ENCODE assay signal across 30 cellular contexts in the genomic region with DNA sequence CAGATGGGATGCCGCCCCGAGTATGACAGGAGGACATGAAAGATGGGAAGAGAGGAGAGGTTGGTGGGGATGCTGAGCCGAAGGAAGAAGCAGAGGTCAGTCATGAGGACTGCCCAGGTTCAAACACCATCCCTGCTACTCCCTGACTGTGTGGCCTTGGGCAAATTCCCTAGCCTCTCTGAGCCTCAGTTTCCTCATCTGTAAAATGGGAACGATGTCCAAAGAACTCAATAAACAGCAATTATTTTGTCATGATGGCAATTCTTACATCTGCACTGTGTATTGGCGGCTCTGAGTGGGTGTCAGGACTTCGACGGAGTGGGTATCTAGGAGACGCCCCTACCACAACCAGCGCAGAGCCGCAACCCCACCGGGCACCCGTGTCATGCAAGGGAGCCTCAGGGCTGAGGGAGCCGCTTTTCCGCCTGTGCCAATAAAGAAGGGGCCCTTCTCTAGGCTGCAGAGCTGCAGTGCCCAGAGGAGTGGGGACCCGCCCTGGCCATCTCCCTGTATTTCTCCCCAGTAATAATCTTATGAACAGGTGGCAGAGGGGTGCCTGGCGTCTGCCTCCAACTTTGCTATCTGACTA.
"Had no signal": no experiment of that assay in that cellular context is flagged by ENCODE, and none has a peak within 500 bp of the region (broad histone marks: within the 10 kb centered on the region; RNA-seq: fewer than 3 reads in every experiment).

No MANE protein-coding gene starts in this region.

- H3K4me3 ChIP-seq: coronary artery, esophagus muscularis mucosa, gastrocnemius medialis, heart right ventricle had no signal

- H3K27ac ChIP-seq: brain microvascular endothelial cell, coronary artery, esophagus muscularis mucosa, foreskin keratinocyte, gastrocnemius medialis, heart right ventricle had no signal

- H3K4me1 Mint-ChIP-seq: activated CD4-positive, alpha-beta T cell treated with anti-CD3 and anti-CD28 coated beads for 36 hours; activated CD4-positive, alpha-beta T cell treated with anti-CD3 and anti-CD28 coated beads, Interleukin-2, amount 10 ng/mL, durations not matched to agents 24 days and 14 days; activated CD8-positive, alpha-beta memory T cell treated with anti-CD3 and anti-CD28 coated beads, Interleukin-2, amount 10 ng/mL, durations not matched to agents 7 days and 5 days; activated naive CD4-positive, alpha-beta T cell treated with anti-CD3 and anti-CD28 coated beads, Interleukin-2, amount 50 U/mL, for 24 hours; activated naive CD8-positive, alpha-beta T cell treated with anti-CD3 and anti-CD28 coated beads for 36 hours; central memory CD8-positive, alpha-beta T cell; T-helper 17 cell had no signal

- H3K36me3 ChIP-seq: brain microvascular endothelial cell, esophagus muscularis mucosa, gastrocnemius medialis, heart right ventricle had no signal

- H3K27me3 ChIP-seq: brain microvascular endothelial cell, esophagus muscularis mucosa, foreskin keratinocyte, gastrocnemius medialis had no signal

- H3K9me3 Mint-ChIP-seq: activated CD4-positive, alpha-beta memory T cell treated with anti-CD3 and anti-CD28 coated beads for 36 hours; activated CD4-positive, alpha-beta T cell treated with anti-CD3 and anti-CD28 coated beads, Interleukin-2, amount 10 ng/mL, durations not matched to agents 24 days and 14 days; activated naive CD4-positive, alpha-beta T cell treated with anti-CD3 and anti-CD28 coated beads, Interleukin-2, amount 50 U/mL, for 24 hours; activated naive CD8-positive, alpha-beta T cell treated with anti-CD3 and anti-CD28 coated beads for 36 hours; activated T-helper 1 cell treated with anti-CD3 and anti-CD28 coated beads, Interleukin-12 subunit alpha, Interleukin-12 subunit beta, Interleukin-2, Interleukin-4 antibody, amounts not matched to agents 30 ng/mL and 10 ng/mL and 1 ng/mL, durations not matched to agents 14 hours and 24 hours and 36 hours; activated T-helper 2 cell treated with anti-CD3 and anti-CD28 coated beads, Interferon-gamma antibody, Interleukin-2, Interleukin-4, amounts not matched to agents 10 μg/mL and 5 μg/mL and 100 μg/mL, durations not matched to agents 14 hours and 24 hours and 36 hours; central memory CD8-positive, alpha-beta T cell; dendritic cell treated with granulocyte-macrophage colony-stimulating factor and Interleukin-4, amounts not matched to agents 40 ng/mL and 50 ng/mL, for 4 days; effector memory CD8-positive, alpha-beta T cell had no signal

- DNase-seq: activated CD4-positive, alpha-beta memory T cell treated with anti-CD3 and anti-CD28 coated beads for 36 hours; activated CD4-positive, alpha-beta T cell treated with anti-CD3 and anti-CD28 coated beads for 36 hours; activated CD4-positive, alpha-beta T cell treated with anti-CD3 and anti-CD28 coated beads, Interleukin-2, amount 10 ng/mL, durations not matched to agents 24 days and 14 days; activated CD4-positive, CD25-positive, alpha-beta regulatory T cell; activated CD4-positive, CD25-positive, alpha-beta regulatory T cell treated with anti-CD3 and anti-CD28 coated beads, Interleukin-2, amount 50 U/mL, for 72 hours; activated CD8-positive, alpha-beta memory T cell treated with anti-CD3 and anti-CD28 coated beads, Interleukin-2, amount 10 ng/mL, durations not matched to agents 7 days and 5 days; activated CD8-positive, alpha-beta memory T cell treated with anti-CD3 and anti-CD28 coated beads, Interleukin-2, amount 50 U/mL, for 4 hours; activated CD8-positive, alpha-beta T cell treated with anti-CD3 and anti-CD28 coated beads, Interleukin-2, amount 10 ng/mL, durations not matched to agents 7 days and 5 days; activated effector memory CD4-positive, alpha-beta T cell treated with anti-CD3 and anti-CD28 coated beads, Interleukin-2, amount 50 U/mL, for 16 hours; activated naive CD4-positive, alpha-beta T cell treated with anti-CD3 and anti-CD28 coated beads for 36 hours; activated naive CD8-positive, alpha-beta T cell treated with anti-CD3 and anti-CD28 coated beads for 36 hours; activated T-cell treated with anti-CD3 and anti-CD28 coated beads, Interleukin-2, amount 50 U/mL, for 1 hour; activated T-cell treated with anti-CD3 and anti-CD28 coated beads, Interleukin-2, amount 50 U/mL, for 48 hours; anterior cingulate cortex; brain microvascular endothelial cell; effector CD4-positive, alpha-beta T cell; effector memory CD8-positive, alpha-beta T cell; erythroblast; foreskin keratinocyte; gastrocnemius medialis; heart right ventricle; T-helper 1 cell; T-helper 17 cell had no signal

- H3K9me3 ChIP-seq: esophagus muscularis mucosa had no signal

- ATAC-seq: activated CD4-positive, alpha-beta T cell treated with anti-CD3 and anti-CD28 coated beads for 36 hours; activated CD8-positive, alpha-beta memory T cell treated with anti-CD3 and anti-CD28 coated beads, Interleukin-2, amount 10 ng/mL, durations not matched to agents 7 days and 5 days; activated CD8-positive, alpha-beta T cell treated with anti-CD3 and anti-CD28 coated beads, Interleukin-2, amount 10 ng/mL, durations not matched to agents 7 days and 5 days; effector memory CD8-positive, alpha-beta T cell; foreskin keratinocyte; gastrocnemius medialis; heart right ventricle; T-helper 17 cell had no signal

- H3K4me3 Mint-ChIP-seq: activated CD4-positive, alpha-beta memory T cell treated with anti-CD3 and anti-CD28 coated beads for 36 hours; activated CD4-positive, alpha-beta T cell treated with anti-CD3 and anti-CD28 coated beads for 36 hours; activated CD4-positive, alpha-beta T cell treated with anti-CD3 and anti-CD28 coated beads, Interleukin-2, amount 10 ng/mL, durations not matched to agents 24 days and 14 days; activated CD8-positive, alpha-beta memory T cell treated with anti-CD3 and anti-CD28 coated beads, Interleukin-2, amount 10 ng/mL, durations not matched to agents 7 days and 5 days; activated CD8-positive, alpha-beta T cell treated with anti-CD3 and anti-CD28 coated beads, Interleukin-2, amount 10 ng/mL, durations not matched to agents 7 days and 5 days; activated naive CD4-positive, alpha-beta T cell treated with anti-CD3 and anti-CD28 coated beads for 36 hours; activated naive CD4-positive, alpha-beta T cell treated with anti-CD3 and anti-CD28 coated beads, Interleukin-2, amount 50 U/mL, for 24 hours; activated naive CD8-positive, alpha-beta T cell treated with anti-CD3 and anti-CD28 coated beads for 36 hours; activated T-helper 1 cell treated with anti-CD3 and anti-CD28 coated beads, Interleukin-12 subunit alpha, Interleukin-12 subunit beta, Interleukin-2, Interleukin-4 antibody, amounts not matched to agents 30 ng/mL and 10 ng/mL and 1 ng/mL, durations not matched to agents 14 hours and 24 hours and 36 hours; central memory CD8-positive, alpha-beta T cell; dendritic cell treated with granulocyte-macrophage colony-stimulating factor and Interleukin-4, amounts not matched to agents 40 ng/mL and 50 ng/mL, for 4 days; effector memory CD8-positive, alpha-beta T cell; T-helper 17 cell had no signal

- H3K4me1 ChIP-seq: esophagus muscularis mucosa, foreskin keratinocyte, gastrocnemius medialis had no signal

- H3K27ac Mint-ChIP-seq: activated CD4-positive, alpha-beta memory T cell treated with anti-CD3 and anti-CD28 coated beads for 36 hours; activated CD4-positive, alpha-beta T cell treated with anti-CD3 and anti-CD28 coated beads for 36 hours; activated CD4-positive, alpha-beta T cell treated with anti-CD3 and anti-CD28 coated beads, Interleukin-2, amount 10 ng/mL, durations not matched to agents 24 days and 14 days; activated CD8-positive, alpha-beta memory T cell treated with anti-CD3 and anti-CD28 coated beads, Interleukin-2, amount 10 ng/mL, durations not matched to agents 7 days and 5 days; activated CD8-positive, alpha-beta T cell treated with anti-CD3 and anti-CD28 coated beads, Interleukin-2, amount 10 ng/mL, durations not matched to agents 7 days and 5 days; activated naive CD4-positive, alpha-beta T cell treated with anti-CD3 and anti-CD28 coated beads for 36 hours; activated naive CD4-positive, alpha-beta T cell treated with anti-CD3 and anti-CD28 coated beads, Interleukin-2, amount 50 U/mL, for 24 hours; activated naive CD8-positive, alpha-beta T cell treated with anti-CD3 and anti-CD28 coated beads for 36 hours; activated T-helper 1 cell treated with anti-CD3 and anti-CD28 coated beads, Interleukin-12 subunit alpha, Interleukin-12 subunit beta, Interleukin-2, Interleukin-4 antibody, amounts not matched to agents 30 ng/mL and 10 ng/mL and 1 ng/mL, durations not matched to agents 14 hours and 24 hours and 36 hours; activated T-helper 2 cell treated with anti-CD3 and anti-CD28 coated beads, Interferon-gamma antibody, Interleukin-2, Interleukin-4, amounts not matched to agents 10 μg/mL and 5 μg/mL and 100 μg/mL, durations not matched to agents 14 hours and 24 hours and 36 hours; dendritic cell treated with granulocyte-macrophage colony-stimulating factor and Interleukin-4, amounts not matched to agents 40 ng/mL and 50 ng/mL, for 4 days; effector memory CD8-positive, alpha-beta T cell; T-helper 17 cell had no signal

- H3K36me3 Mint-ChIP-seq: activated CD4-positive, alpha-beta memory T cell treated with anti-CD3 and anti-CD28 coated beads for 36 hours; activated CD8-positive, alpha-beta memory T cell treated with anti-CD3 and anti-CD28 coated beads, Interleukin-2, amount 10 ng/mL, durations not matched to agents 7 days and 5 days; activated naive CD4-positive, alpha-beta T cell treated with anti-CD3 and anti-CD28 coated beads, Interleukin-2, amount 50 U/mL, for 24 hours; activated naive CD8-positive, alpha-beta T cell treated with anti-CD3 and anti-CD28 coated beads for 36 hours had no signal
